Comparison of ENCODE assay signal across 12 cellular contexts in the genomic region with DNA sequence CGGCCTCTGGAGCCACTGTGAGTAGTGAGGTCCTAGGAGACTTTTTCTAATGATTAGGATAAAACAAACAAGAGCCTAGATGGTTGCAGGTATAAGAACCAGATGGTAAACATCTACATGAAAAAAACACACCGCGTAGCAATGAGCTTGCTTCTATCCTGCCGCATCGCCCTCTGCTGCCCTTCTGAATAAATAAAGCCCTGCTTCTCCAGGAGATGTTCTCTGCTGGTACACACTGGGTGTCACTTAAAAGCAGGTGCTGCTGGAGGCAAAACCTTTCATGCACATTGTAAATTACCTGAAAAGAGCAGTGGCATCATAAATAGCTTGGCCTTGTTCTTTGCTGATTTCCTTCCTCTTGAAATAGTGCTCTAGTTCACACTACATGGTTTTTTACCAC.
A peak's percentile ranks its signal among the peaks of the same experiment; 100 is the strongest.
DNase-seq lines count a peak whose midpoint lies in the region; ATAC-seq and TF ChIP-seq lines count a peak whose summit lies in the region.
"Had no signal": no experiment of that assay in that cellular context is flagged by ENCODE, and none has a peak within 500 bp of the region (broad histone marks: within the 10 kb centered on the region; RNA-seq: fewer than 3 reads in every experiment).

No MANE protein-coding gene starts in this region.

- no peaks in the 10 kb centered on the region for H3K36me3 Mint-ChIP-seq in endodermal cell (ENCODE audit: low read depth)
- H3K36me3 Mint-ChIP-seq: CD14-positive monocyte had no signal

- no peak overlapping the region for H3K9ac ChIP-seq in endodermal cell (ENCODE audit: extremely low read depth, low read length, poor library complexity, severe bottlenecking)

- no peak for ATAC-seq in GM21529 (IDR thresholded peaks at IDR 0.05; ENCODE audit: unreplicated experiment)
- ATAC-seq: gastroesophageal sphincter had no signal

- H3K27ac ChIP-seq in endodermal cell (ENCODE audit: low read depth, low read length), result no peak overlapping the region
- H3K27ac ChIP-seq: gastroesophageal sphincter had no signal

- no peak overlapping the region for H3K4me3 Mint-ChIP-seq in endodermal cell
- H3K4me3 Mint-ChIP-seq: activated CD4-positive, alpha-beta T cell treated with anti-CD3 and anti-CD28 coated beads, Interleukin-2, amount 10 ng/mL, durations not matched to agents 7 days and 5 days; CD14-positive monocyte had no signal

- 50 to 66% methylated on average over 5 of the region's 5 CpGs for WGBS in endodermal cell (ENCODE audit: insufficient coverage in 1 of 2, insufficient read length in 1 of 2), 2 experiments

- DNase-seq in SHP77 (lab: John Stamatoyannopoulos, UW) (peak; percentile 9 to 11), SHP77 treated with DMSO at 0.1 percent for 48 hours (lab: John Stamatoyannopoulos, UW) (no peak), NCI-H510A (lab: John Stamatoyannopoulos, UW) (peak; percentile 33), endodermal cell (peak; percentile 63), retinal pigment epithelial cell (ENCODE audit: low read depth) (no peak), COLO829 (ENCODE audit: low spot score) (no peak), cerebellum (ENCODE audit: low spot score) (no peak)
- DNase-seq: activated CD4-positive, alpha-beta T cell treated with anti-CD3 and anti-CD28 coated beads, Interleukin-2, amount 10 ng/mL, durations not matched to agents 7 days and 5 days; stimulated activated CD4-positive, alpha-beta T cell treated with anti-CD3 and anti-CD28 coated beads, Interleukin-15, amount 100 ng/mL, for 24 hours had no signal

- peaks cover 5% of the 10 kb centered on the region for H3K27me3 Mint-ChIP-seq in endodermal cell (ENCODE audit: insufficient read depth)

- no peak overlapping the region for H3K27ac Mint-ChIP-seq in endodermal cell
- H3K27ac Mint-ChIP-seq: activated CD4-positive, alpha-beta T cell treated with anti-CD3 and anti-CD28 coated beads, Interleukin-2, amount 10 ng/mL, durations not matched to agents 7 days and 5 days had no signal

- H3K4me1 Mint-ChIP-seq in endodermal cell, result peaks cover 11% of the 10 kb centered on the region
- H3K4me1 Mint-ChIP-seq: activated CD4-positive, alpha-beta T cell treated with anti-CD3 and anti-CD28 coated beads, Interleukin-2, amount 10 ng/mL, durations not matched to agents 7 days and 5 days; CD14-positive monocyte had no signal

- TF ChIP-seq CTCF in endodermal cell (conservative IDR thresholded peaks at IDR 0.05) (peak; percentile 53), retinal pigment epithelial cell (conservative IDR thresholded peaks at IDR 0.05; ENCODE audit: low read depth, low read length) (peak; percentile 35)

- H3K4me1 ChIP-seq in endodermal cell (ENCODE audit: control insufficient read depth, insufficient read depth, low read length), result no peaks in the 10 kb centered on the region
- H3K4me1 ChIP-seq: gastroesophageal sphincter had no signal

- no peak overlapping the region for H3K4me3 ChIP-seq in endodermal cell (ENCODE audit: low read length)
- no peak overlapping the region for H3K4me3 ChIP-seq in retinal pigment epithelial cell (ENCODE audit: low read length)
- H3K4me3 ChIP-seq: gastroesophageal sphincter had no signal

- no peaks in the 10 kb centered on the region for H3K9me3 Mint-ChIP-seq in endodermal cell
- H3K9me3 Mint-ChIP-seq: activated CD4-positive, alpha-beta T cell treated with anti-CD3 and anti-CD28 coated beads, Interleukin-2, amount 10 ng/mL, durations not matched to agents 7 days and 5 days; CD14-positive monocyte had no signal

- no peaks in the 10 kb centered on the region for H3K9me3 ChIP-seq in endodermal cell (ENCODE audit: control insufficient read depth, low read length)
- H3K9me3 ChIP-seq: gastroesophageal sphincter had no signal

- H3K27me3 ChIP-seq in endodermal cell (ENCODE audit: control insufficient read depth, insufficient read depth, low read length, poor library complexity, severe bottlenecking), result peaks cover 6% of the 10 kb centered on the region

- no peaks in the 10 kb centered on the region for H3K36me3 ChIP-seq in endodermal cell (ENCODE audit: control insufficient read depth, insufficient read depth, low read length)
- H3K36me3 ChIP-seq: gastroesophageal sphincter had no signal

Comparison
In these comparisons a context has a peak if more than half of its experiments do, and no peak if none do; other contexts are left out.
1. DNase-seq: peak in SHP77 (2 of 2), NCI-H510A (single experiment) and endodermal cell (single experiment); none in SHP77 treated with DMSO at 0.1 percent for 48 hours (single experiment), retinal pigment epithelial cell (single experiment), COLO829 (single experiment) and cerebellum (single experiment).